Comparison of ENCODE assay signal across 10 cellular contexts in the genomic region with DNA sequence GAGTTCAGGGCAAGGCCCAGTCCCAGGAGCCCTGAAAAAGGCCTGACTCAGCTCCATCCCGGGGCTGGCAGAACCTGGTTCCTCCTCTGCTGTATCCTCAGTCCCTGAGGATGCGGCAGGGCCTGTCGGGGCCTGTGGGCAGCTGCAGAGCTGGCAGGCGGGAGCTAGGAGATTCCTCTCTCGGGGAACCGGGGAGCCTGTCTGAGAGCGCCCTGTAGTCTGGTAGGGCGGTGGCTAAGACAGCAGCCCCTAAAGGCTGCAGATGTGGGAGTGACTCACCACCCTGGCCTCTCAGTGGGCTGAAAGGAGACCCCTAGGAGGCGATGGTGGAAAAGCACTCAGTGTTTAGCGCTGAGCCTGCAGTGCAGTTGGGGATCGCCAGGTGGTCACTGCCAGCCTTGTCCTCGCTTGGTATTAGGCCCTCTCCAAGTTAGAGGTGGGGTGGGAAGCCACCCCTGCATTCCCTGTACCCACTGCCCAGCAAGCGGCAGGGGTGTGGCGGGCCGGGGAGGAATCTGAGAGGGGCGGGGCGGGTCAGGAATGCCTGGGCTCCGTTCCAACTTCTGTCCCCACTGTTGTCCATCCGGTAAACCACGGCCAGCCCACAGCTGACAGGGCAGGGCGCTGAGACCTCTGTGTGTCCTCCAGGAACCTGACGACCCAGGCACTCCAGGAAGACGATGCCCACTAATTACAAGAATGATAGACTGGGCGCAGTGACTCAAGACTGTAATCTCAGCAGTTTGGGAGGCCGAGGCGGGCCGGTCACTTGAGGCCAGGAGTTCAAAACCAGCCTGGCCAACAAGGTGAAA. TPM values are rescaled to one million over a fixed set of nuclear protein-coding genes. Genes with fewer than 3 reads are reported as not detected.
DNase-seq lines count a peak whose midpoint lies in the region; ATAC-seq and TF ChIP-seq lines count a peak whose summit lies in the region.
"Had no signal": no experiment of that assay in that cellular context is flagged by ENCODE, and none has a peak within 500 bp of the region (broad histone marks: within the 10 kb centered on the region; RNA-seq: fewer than 3 reads in every experiment).

No MANE protein-coding gene starts in this region.

- peaks cover 19% of the 10 kb centered on the region for H3K27me3 Mint-ChIP-seq in brain

- H2AFZ ChIP-seq in SK-N-SH (ENCODE audit: low read depth): no peak overlapping the region

- no peak for TF ChIP-seq RAD21 in SK-N-SH (IDR thresholded peaks at IDR 0.05; ENCODE audit: low read length)

- H3K27ac Mint-ChIP-seq in brain: peak overlapping the region in 1 of 5 experiments; percentile 44

- CTCF ChIA-PET in SK-N-SH (lab: Yijun Ruan, JAX): interaction anchor here (1.0 to 1.7 kb wide), 3 partner anchors 17 to 178 kb away, joined by 4 to 5 read pairs (median 5); no protein-coding TSS in a partner anchor

- WGBS in SK-N-SH (ENCODE audit: low lambda C conversion rate): 44% methylated on average over 16 of the region's 27 CpGs
- WGBS in psoas muscle, 3 donors: 37 to 39% (median 39%) methylated on average over 27 of the region's 27 CpGs

- no peaks in the 10 kb centered on the region for H3K36me3 Mint-ChIP-seq in brain

- peaks cover 0 to 2% (median 0%) of the 10 kb centered on the region in 5 experiments for H3K9me3 Mint-ChIP-seq in brain

- H3K4me3 Mint-ChIP-seq in brain: no peak overlapping the region

- POLR2A ChIA-PET in SK-N-SH (lab: Yijun Ruan, JAX): no interaction called here

- H3K9me2 ChIP-seq in SK-N-SH: no peaks in the 10 kb centered on the region

- no peak overlapping the region for H3K4me2 ChIP-seq in SK-N-SH
- H3K4me2 ChIP-seq: BLaER1 had no signal

- H3K36me3 ChIP-seq in SK-N-SH (replicated peaks in 1 of 2; ENCODE audit: control insufficient read depth in 1 of 2, insufficient read depth in 2 of 2, low read length in 1 of 2) (no peaks in the 10 kb centered on the region), upper lobe of right lung (no peaks in the 10 kb centered on the region), psoas muscle (ENCODE audit: insufficient read depth in 1 of 2, low read depth in 1 of 2) (no peaks in the 10 kb centered on the region)
- H3K36me3 ChIP-seq: BLaER1 had no signal

- H3K9ac ChIP-seq in SK-N-SH: no peak overlapping the region
- H3K9ac ChIP-seq: BLaER1 had no signal

- no peaks in the 10 kb centered on the region for H3K79me2 ChIP-seq in SK-N-SH (ENCODE audit: insufficient read depth)

- H3K4me1 ChIP-seq in SK-N-SH (ENCODE audit: control insufficient read depth in 1 of 2, insufficient read depth in 2 of 2, low read depth in 1 of 2, low read length in 1 of 2) (no peaks in the 10 kb centered on the region), upper lobe of right lung (peaks cover 3% of the 10 kb centered on the region), psoas muscle (no peaks in the 10 kb centered on the region)

- DNase-seq in SK-N-SH (no peak), kidney glomerular epithelial cell (lab: John Stamatoyannopoulos, UW) (peak; percentile 74), upper lobe of right lung (peak; percentile 85), psoas muscle (no peak)
- no peak for DNase-seq in activated CD4-positive, CD25-positive, alpha-beta regulatory T cell (lab: John Stamatoyannopoulos, UW)
- DNase-seq: NCI-H187 had no signal

- H3F3A ChIP-seq in SK-N-SH (replicated peaks; ENCODE audit: insufficient read depth): peaks cover 2% of the 10 kb centered on the region

- H3K9me3 ChIP-seq in SK-N-SH: no peaks in the 10 kb centered on the region
- no peaks in the 10 kb centered on the region for H3K9me3 ChIP-seq in upper lobe of right lung
- H3K9me3 ChIP-seq in psoas muscle: no peaks in the 10 kb centered on the region
- H3K9me3 ChIP-seq: BLaER1 had no signal

- intact Hi-C loops in upper lobe of right lung (cut with DNase I) (loop anchor here (10.0 kb wide), 1 partner anchor 97 kb away; no protein-coding TSS in a partner anchor), psoas muscle (cut with DNase I) (no loop called here)

- H3K27me3 ChIP-seq in SK-N-SH (ENCODE audit: insufficient read depth) (no peaks in the 10 kb centered on the region; the same call in 1 of the 2 replicates), upper lobe of right lung (peaks cover 7% of the 10 kb centered on the region), psoas muscle (ENCODE audit: insufficient read depth in 3 of 3, low read length in 2 of 3) (peaks cover 0 to 2% (median 0%) of the 10 kb centered on the region in 3 donors)
- H3K27me3 ChIP-seq: BLaER1 had no signal

- H3K27ac ChIP-seq in SK-N-SH (ENCODE audit: low read depth in 2 of 2, low read length in 1 of 2): no peak overlapping the region
- H3K27ac ChIP-seq in upper lobe of right lung: no peak overlapping the region
- H3K27ac ChIP-seq in psoas muscle: no peak overlapping the region
- H3K27ac ChIP-seq: BLaER1 had no signal

- ATAC-seq in SK-N-SH treated with all-trans-retinoic acid at 6 μM for 48 hours: peak; percentile 35
- peak; percentile 75 for ATAC-seq in upper lobe of right lung
- no peak for ATAC-seq in GM19351 (IDR thresholded peaks at IDR 0.05; ENCODE audit: unreplicated experiment)
- no peak for ATAC-seq in psoas muscle

- no peak for TF ChIP-seq CTCF in SK-N-SH (IDR thresholded peaks at IDR 0.05)
- peak; percentile 10 to 38 for TF ChIP-seq CTCF in brain (conservative IDR thresholded peaks at IDR 0.05)
- TF ChIP-seq CTCF in upper lobe of right lung (IDR thresholded peaks at IDR 0.05): no peak
- TF ChIP-seq CTCF in psoas muscle (IDR thresholded peaks at IDR 0.05): no peak

- no peaks in the 10 kb centered on the region for H4K20me1 ChIP-seq in SK-N-SH (ENCODE audit: insufficient read depth)
- H4K20me1 ChIP-seq: BLaER1 had no signal

- no peak for TF ChIP-seq EP300 in SK-N-SH (IDR thresholded peaks at IDR 0.05; ENCODE audit: borderline replicate concordance in 1 of 2, low read depth in 1 of 2, low read length in 1 of 2)

- H3K4me3 ChIP-seq in SK-N-SH (ENCODE audit: low read depth in 2 of 2, low read length in 1 of 2): no peak overlapping the region
- no peak overlapping the region for H3K4me3 ChIP-seq in upper lobe of right lung
- no peak overlapping the region for H3K4me3 ChIP-seq in psoas muscle
- H3K4me3 ChIP-seq: BLaER1 had no signal

- peaks cover 15% of the 10 kb centered on the region for H3K4me1 Mint-ChIP-seq in brain

TF ChIP-seq in SK-N-SH treated with all-trans-retinoic acid at 6 μM for 48 hours, 23 proteins besides CTCF, POLR2A, EP300 and RAD21 (continues in another document):
- TF ChIP-seq ARNTL (CRISPR knock-in tag; IDR thresholded peaks at IDR 0.05; ENCODE audit: borderline replicate concordance, low read depth) (no peak), GLIS3 (CRISPR knock-in tag; IDR thresholded peaks at IDR 0.05) (no peak), OSR1 (CRISPR knock-in tag; IDR thresholded peaks at IDR 0.05) (no peak), ISL1 (CRISPR knock-in tag; IDR thresholded peaks at IDR 0.05) (no peak), ZNF70 (CRISPR knock-in tag; IDR thresholded peaks at IDR 0.05) (no peak), TOX (CRISPR knock-in tag; IDR thresholded peaks at IDR 0.05; ENCODE audit: borderline replicate concordance) (no peak)

TF ChIP-seq in SK-N-SH, 30 proteins besides CTCF, POLR2A, EP300 and RAD21 (continues in another document):
- TF ChIP-seq GATA2 (CRISPR knock-in tag; IDR thresholded peaks at IDR 0.05): no peak
- TF ChIP-seq MEF2A (IDR thresholded peaks at IDR 0.05; ENCODE audit: borderline replicate concordance, low read depth): no peak
- no peak for TF ChIP-seq RXRA (IDR thresholded peaks at IDR 0.05; ENCODE audit: borderline replicate concordance, low read depth)
- no peak for TF ChIP-seq CHD2 (IDR thresholded peaks at IDR 0.05; ENCODE audit: low read length, partially characterized antibody)
- TF ChIP-seq RCOR1 (IDR thresholded peaks at IDR 0.05; ENCODE audit: low read length): no peak
- no peak for TF ChIP-seq TEAD4 (IDR thresholded peaks at IDR 0.05; ENCODE audit: borderline replicate concordance, insufficient read depth)
- TF ChIP-seq, protein P1, sequence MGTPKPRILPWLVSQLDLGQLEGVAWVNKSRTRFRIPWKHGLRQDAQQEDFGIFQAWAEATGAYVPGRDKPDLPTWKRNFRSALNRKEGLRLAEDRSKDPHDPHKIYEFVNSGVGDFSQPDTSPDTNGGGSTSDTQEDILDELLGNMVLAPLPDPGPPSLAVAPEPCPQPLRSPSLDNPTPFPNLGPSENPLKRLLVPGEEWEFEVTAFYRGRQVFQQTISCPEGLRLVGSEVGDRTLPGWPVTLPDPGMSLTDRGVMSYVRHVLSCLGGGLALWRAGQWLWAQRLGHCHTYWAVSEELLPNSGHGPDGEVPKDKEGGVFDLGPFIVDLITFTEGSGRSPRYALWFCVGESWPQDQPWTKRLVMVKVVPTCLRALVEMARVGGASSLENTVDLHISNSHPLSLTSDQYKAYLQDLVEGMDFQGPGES (IDR thresholded peaks at IDR 0.05; ENCODE audit: low read depth, low read length): no peak
- no peak for TF ChIP-seq MXI1 (IDR thresholded peaks at IDR 0.05; ENCODE audit: low read depth, low read length)
- no peak for TF ChIP-seq TCF12 (IDR thresholded peaks at IDR 0.05)
- TF ChIP-seq ELF1 (IDR thresholded peaks at IDR 0.05): no peak
- TF ChIP-seq, protein P2, sequence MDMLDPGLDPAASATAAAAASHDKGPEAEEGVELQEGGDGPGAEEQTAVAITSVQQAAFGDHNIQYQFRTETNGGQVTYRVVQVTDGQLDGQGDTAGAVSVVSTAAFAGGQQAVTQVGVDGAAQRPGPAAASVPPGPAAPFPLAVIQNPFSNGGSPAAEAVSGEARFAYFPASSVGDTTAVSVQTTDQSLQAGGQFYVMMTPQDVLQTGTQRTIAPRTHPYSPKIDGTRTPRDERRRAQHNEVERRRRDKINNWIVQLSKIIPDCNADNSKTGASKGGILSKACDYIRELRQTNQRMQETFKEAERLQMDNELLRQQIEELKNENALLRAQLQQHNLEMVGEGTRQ (IDR thresholded peaks at IDR 0.05; ENCODE audit: borderline replicate concordance, low read depth, low read length): no peak
- TF ChIP-seq NRF1 (IDR thresholded peaks at IDR 0.05; ENCODE audit: low read depth, low read length): no peak
- TF ChIP-seq POLR2AphosphoS5 (IDR thresholded peaks at IDR 0.05; ENCODE audit: low read depth, low read length): no peak
- TF ChIP-seq NFIC (IDR thresholded peaks at IDR 0.05; ENCODE audit: borderline replicate concordance): no peak

RNA-seq across cellular contexts. Expression of a gene that starts 29.5 kb away (rescaled TPM):
- polyA plus RNA-seq in SK-N-SH (2012; rRNA removed): not detected in 2 replicates
- polyA plus RNA-seq in SK-N-SH (2012; cell fraction: cytosol; rRNA removed): 0.01 TPM in 1 of 2 replicates, not detected in the other
- not detected in 2 replicates for polyA plus RNA-seq in SK-N-SH (2012; cell fraction: nucleus; rRNA removed)
- 148 TPM for polyA plus RNA-seq in brain (ENCODE audit: insufficient read depth, low read depth, low replicate concordance)
- 128 TPM for total RNA-seq in upper lobe of right lung
- under 1 TPM in 2 of 4 donors, not detected in 2; 0.24 to 0.63 TPM for total RNA-seq in psoas muscle
- under 1 TPM; 0.04 to 0.09 (median 0.06) TPM for polyA plus RNA-seq in psoas muscle

Comparison
In these comparisons a context has a peak if more than half of its experiments do, and no peak if none do; other contexts are left out.
1. ATAC-seq: peak in SK-N-SH treated with all-trans-retinoic acid at 6 μM for 48 hours (single experiment) and upper lobe of right lung (single experiment); none in GM19351 (single experiment) and psoas muscle (0 of 4).
2. DNase-seq: peak in kidney glomerular epithelial cell (single experiment) and upper lobe of right lung (single experiment); none in SK-N-SH (single experiment), psoas muscle (0 of 2) and activated CD4-positive, CD25-positive, alpha-beta regulatory T cell (0 of 4).
3. CTCF ChIP-seq: peak in brain (2 of 2); none in SK-N-SH (single experiment), upper lobe of right lung (single experiment) and psoas muscle (single experiment).
4. RNA of a gene that starts 29.5 kb away (polyA plus RNA-seq): 148 TPM in brain (single experiment); 0.04 to 0.09 TPM in psoas muscle and 0.01 TPM in SK-N-SH; every median in the first group is over 100 times any median in the second.